Comparison of ENCODE assay signal across 1 cellular context in the genomic region with DNA sequence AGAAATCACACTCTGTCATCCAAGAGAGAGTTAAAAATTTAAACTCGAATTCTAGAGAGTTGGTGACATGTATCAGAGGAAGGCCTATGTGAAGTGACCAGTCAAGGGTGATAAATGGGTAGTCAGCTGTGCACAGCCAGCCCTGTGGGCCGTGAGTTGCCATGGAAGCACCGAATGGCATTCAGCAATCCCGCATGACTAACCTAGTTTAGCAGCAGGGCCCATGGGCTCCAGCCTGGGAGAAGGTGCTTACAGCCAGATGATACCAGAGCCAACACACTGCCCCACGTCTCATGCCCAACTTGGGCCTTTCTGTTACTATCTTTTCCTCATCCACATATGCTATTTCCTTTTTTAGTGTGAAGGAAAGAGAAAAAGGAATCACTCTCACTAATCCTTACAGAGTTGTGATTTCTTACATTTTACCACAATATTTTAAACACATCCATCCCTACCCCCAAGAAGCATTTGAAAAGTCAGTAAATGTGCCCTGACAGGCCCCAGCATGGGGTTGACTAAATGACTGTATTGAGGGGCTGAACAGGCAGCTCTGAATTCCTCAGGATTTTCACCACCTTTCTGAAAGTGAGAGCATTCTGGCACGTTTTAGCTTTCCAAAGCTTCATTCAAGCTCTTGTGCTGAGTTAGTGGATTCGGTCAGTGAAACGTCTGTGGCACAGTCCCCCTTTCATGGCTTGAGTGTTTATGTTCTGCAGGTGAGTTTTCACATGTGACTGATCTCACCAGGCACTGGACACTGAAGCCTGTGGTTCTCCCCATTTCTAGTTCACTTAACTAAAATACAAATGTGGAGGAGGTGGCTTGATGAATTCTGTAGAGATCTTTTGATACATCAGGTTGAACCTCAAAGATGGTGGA.
TF ChIP-seq lines count a peak whose summit lies in the region.

No MANE protein-coding gene starts in this region.

TF ChIP-seq in K562, 482 proteins besides CTCF, POLR2A, EP300 and RAD21 (continued from another document):
- TF ChIP-seq, protein P1, sequence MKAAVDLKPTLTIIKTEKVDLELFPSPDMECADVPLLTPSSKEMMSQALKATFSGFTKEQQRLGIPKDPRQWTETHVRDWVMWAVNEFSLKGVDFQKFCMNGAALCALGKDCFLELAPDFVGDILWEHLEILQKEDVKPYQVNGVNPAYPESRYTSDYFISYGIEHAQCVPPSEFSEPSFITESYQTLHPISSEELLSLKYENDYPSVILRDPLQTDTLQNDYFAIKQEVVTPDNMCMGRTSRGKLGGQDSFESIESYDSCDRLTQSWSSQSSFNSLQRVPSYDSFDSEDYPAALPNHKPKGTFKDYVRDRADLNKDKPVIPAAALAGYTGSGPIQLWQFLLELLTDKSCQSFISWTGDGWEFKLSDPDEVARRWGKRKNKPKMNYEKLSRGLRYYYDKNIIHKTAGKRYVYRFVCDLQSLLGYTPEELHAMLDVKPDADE (conservative IDR thresholded peaks at IDR 0.05; ENCODE audit: control insufficient read depth, low read depth, low read length), result no peak
- TF ChIP-seq TEAD2 (tag; IDR thresholded peaks at IDR 0.05) (no peak), SRSF1 (IDR thresholded peaks at IDR 0.05; ENCODE audit: low read depth, low read length) (no peak), MEIS2 (IDR thresholded peaks at IDR 0.05; ENCODE audit: partially characterized antibody) (peak; percentile 35), ZFX (CRISPR knock-in tag; IDR thresholded peaks at IDR 0.05) (no peak), SP2 (IDR thresholded peaks at IDR 0.05; ENCODE audit: extremely low read depth, low read depth, low read length, poor library complexity, severe bottlenecking) (no peak), ZNF263 (CRISPR knock-in tag; IDR thresholded peaks at IDR 0.05; ENCODE audit: borderline replicate concordance) (no peak), JUN (IDR thresholded peaks at IDR 0.05; ENCODE audit: borderline replicate concordance, low read depth, low read length) (no peak), JUN (CRISPR knock-in tag; IDR thresholded peaks at IDR 0.05; ENCODE audit: borderline replicate concordance) (no peak)
- TF ChIP-seq, protein P2, sequence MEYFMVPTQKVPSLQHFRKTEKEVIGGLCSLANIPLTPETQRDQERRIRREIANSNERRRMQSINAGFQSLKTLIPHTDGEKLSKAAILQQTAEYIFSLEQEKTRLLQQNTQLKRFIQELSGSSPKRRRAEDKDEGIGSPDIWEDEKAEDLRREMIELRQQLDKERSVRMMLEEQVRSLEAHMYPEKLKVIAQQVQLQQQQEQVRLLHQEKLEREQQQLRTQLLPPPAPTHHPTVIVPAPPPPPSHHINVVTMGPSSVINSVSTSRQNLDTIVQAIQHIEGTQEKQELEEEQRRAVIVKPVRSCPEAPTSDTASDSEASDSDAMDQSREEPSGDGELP (CRISPR knock-in tag; IDR thresholded peaks at IDR 0.05; ENCODE audit: borderline replicate concordance), result peak; percentile 50; the same call in 1 of the 2 replicates
- TF ChIP-seq, protein P3, sequence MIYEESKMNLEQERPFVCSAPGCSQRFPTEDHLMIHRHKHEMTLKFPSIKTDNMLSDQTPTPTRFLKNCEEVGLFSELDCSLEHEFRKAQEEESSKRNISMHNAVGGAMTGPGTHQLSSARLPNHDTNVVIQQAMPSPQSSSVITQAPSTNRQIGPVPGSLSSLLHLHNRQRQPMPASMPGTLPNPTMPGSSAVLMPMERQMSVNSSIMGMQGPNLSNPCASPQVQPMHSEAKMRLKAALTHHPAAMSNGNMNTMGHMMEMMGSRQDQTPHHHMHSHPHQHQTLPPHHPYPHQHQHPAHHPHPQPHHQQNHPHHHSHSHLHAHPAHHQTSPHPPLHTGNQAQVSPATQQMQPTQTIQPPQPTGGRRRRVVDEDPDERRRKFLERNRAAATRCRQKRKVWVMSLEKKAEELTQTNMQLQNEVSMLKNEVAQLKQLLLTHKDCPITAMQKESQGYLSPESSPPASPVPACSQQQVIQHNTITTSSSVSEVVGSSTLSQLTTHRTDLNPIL (CRISPR knock-in tag; IDR thresholded peaks at IDR 0.05), result no peak
- TF ChIP-seq, protein P4, sequence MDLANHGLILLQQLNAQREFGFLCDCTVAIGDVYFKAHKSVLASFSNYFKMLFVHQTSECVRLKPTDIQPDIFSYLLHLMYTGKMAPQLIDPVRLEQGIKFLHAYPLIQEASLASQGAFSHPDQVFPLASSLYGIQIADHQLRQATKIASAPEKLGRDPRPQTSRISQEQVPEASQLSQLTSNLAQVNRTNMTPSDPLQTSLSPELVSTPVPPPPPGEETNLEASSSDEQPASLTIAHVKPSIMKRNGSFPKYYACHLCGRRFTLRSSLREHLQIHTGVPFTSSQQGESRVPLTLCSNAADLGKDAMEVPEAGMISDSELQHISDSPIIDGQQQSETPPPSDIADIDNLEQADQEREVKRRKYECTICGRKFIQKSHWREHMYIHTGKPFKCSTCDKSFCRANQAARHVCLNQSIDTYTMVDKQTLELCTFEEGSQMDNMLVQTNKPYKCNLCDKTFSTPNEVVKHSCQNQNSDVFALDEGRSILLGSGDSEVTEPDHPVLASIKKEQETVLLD (IDR thresholded peaks at IDR 0.05), result no peak
- TF ChIP-seq, protein P5, sequence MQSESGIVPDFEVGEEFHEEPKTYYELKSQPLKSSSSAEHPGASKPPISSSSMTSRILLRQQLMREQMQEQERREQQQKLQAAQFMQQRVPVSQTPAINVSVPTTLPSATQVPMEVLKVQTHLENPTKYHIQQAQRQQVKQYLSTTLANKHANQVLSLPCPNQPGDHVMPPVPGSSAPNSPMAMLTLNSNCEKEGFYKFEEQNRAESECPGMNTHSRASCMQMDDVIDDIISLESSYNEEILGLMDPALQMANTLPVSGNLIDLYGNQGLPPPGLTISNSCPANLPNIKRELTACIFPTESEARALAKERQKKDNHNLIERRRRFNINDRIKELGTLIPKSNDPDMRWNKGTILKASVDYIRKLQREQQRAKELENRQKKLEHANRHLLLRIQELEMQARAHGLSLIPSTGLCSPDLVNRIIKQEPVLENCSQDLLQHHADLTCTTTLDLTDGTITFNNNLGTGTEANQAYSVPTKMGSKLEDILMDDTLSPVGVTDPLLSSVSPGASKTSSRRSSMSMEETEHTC (IDR thresholded peaks at IDR 0.05), result no peak
- TF ChIP-seq, protein P6, sequence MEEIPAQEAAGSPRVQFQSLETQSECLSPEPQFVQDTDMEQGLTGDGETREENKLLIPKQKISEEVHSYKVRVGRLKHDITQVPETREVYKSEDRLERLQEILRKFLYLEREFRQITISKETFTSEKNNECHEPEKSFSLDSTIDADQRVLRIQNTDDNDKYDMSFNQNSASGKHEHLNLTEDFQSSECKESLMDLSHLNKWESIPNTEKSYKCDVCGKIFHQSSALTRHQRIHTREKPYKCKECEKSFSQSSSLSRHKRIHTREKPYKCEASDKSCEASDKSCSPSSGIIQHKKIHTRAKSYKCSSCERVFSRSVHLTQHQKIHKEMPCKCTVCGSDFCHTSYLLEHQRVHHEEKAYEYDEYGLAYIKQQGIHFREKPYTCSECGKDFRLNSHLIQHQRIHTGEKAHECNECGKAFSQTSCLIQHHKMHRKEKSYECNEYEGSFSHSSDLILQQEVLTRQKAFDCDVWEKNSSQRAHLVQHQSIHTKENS (CRISPR knock-in tag; IDR thresholded peaks at IDR 0.05), result no peak
